In genomic region chr12:110023634-110024023, GRCh38 we compare ENCODE assay signal across 12 cellular contexts. TPM values are rescaled to one million over a fixed set of nuclear protein-coding genes. Genes with fewer than 3 reads are reported as not detected.
A peak's percentile ranks its signal among the peaks of the same experiment; 100 is the strongest.
DNase-seq lines count a peak whose midpoint lies in the region; ATAC-seq and TF ChIP-seq lines count a peak whose summit lies in the region.
"Had no signal": no experiment of that assay in that cellular context is flagged by ENCODE, and none has a peak within 500 bp of the region (broad histone marks: within the 10 kb centered on the region; RNA-seq: fewer than 3 reads in every experiment).

No MANE protein-coding gene starts in this region.

- H3K27ac Mint-ChIP-seq in activated naive CD8-positive, alpha-beta T cell = peak overlapping the region; percentile 66
- H3K27ac Mint-ChIP-seq in activated naive CD8-positive, alpha-beta T cell treated with anti-CD3 and anti-CD28 coated beads for 36 hours = no peak overlapping the region
- H3K27ac Mint-ChIP-seq in T-helper 17 cell = peak overlapping the region; percentile 60
- H3K27ac Mint-ChIP-seq in glutamatergic neuron (ENCODE audit: unreplicated experiment) = peak overlapping the region; percentile 99
- H3K27ac Mint-ChIP-seq: activated naive CD4-positive, alpha-beta T cell treated with anti-CD3 and anti-CD28 coated beads, Interleukin-2, amount 50 U/mL, for 24 hours; T-helper 1 cell treated with Interleukin-12 subunit alpha and Interleukin-12 subunit beta and Interleukin-4 antibody, amounts not matched to agents 30 μg/mL and 1 μg/mL, for 36 hours had no signal

- H3K27ac ChIP-seq in thoracic aorta = peak overlapping the region; percentile 50 to 55

- H3K9me3 ChIP-seq in T-helper 17 cell (ENCODE audit: control insufficient read depth, low read length, poor library complexity, severe bottlenecking) (no peaks in the 10 kb centered on the region), thoracic aorta (no peaks in the 10 kb centered on the region)

- H3K36me3 Mint-ChIP-seq in activated naive CD8-positive, alpha-beta T cell = peaks cover 4% of the 10 kb centered on the region
- peaks cover 11% of the 10 kb centered on the region for H3K36me3 Mint-ChIP-seq in activated naive CD8-positive, alpha-beta T cell treated with anti-CD3 and anti-CD28 coated beads for 36 hours
- H3K36me3 Mint-ChIP-seq in T-helper 17 cell (ENCODE audit: low read depth) = no peaks in the 10 kb centered on the region
- peaks cover 12% of the 10 kb centered on the region for H3K36me3 Mint-ChIP-seq in glutamatergic neuron (ENCODE audit: unreplicated experiment)

- H3K27me3 Mint-ChIP-seq in activated naive CD8-positive, alpha-beta T cell = no peaks in the 10 kb centered on the region
- H3K27me3 Mint-ChIP-seq in activated naive CD8-positive, alpha-beta T cell treated with anti-CD3 and anti-CD28 coated beads for 36 hours = no peaks in the 10 kb centered on the region
- H3K27me3 Mint-ChIP-seq in T-helper 17 cell = no peaks in the 10 kb centered on the region
- peaks cover 14% of the 10 kb centered on the region for H3K27me3 Mint-ChIP-seq in glutamatergic neuron (ENCODE audit: unreplicated experiment)
- H3K27me3 Mint-ChIP-seq: activated naive CD4-positive, alpha-beta T cell treated with anti-CD3 and anti-CD28 coated beads, Interleukin-2, amount 50 U/mL, for 24 hours; B cell had no signal

- peaks cover 7% of the 10 kb centered on the region for H3K4me1 Mint-ChIP-seq in activated naive CD8-positive, alpha-beta T cell (ENCODE audit: low read depth)
- H3K4me1 Mint-ChIP-seq in activated naive CD8-positive, alpha-beta T cell treated with anti-CD3 and anti-CD28 coated beads for 36 hours = peaks cover 8% of the 10 kb centered on the region
- H3K4me1 Mint-ChIP-seq in T-helper 17 cell (peaks cover 2% of the 10 kb centered on the region), glutamatergic neuron (ENCODE audit: low read depth, unreplicated experiment) (peaks cover 47% of the 10 kb centered on the region)

- H3K9me3 Mint-ChIP-seq in activated naive CD8-positive, alpha-beta T cell (ENCODE audit: low read depth) = no peaks in the 10 kb centered on the region
- H3K9me3 Mint-ChIP-seq in activated naive CD8-positive, alpha-beta T cell treated with anti-CD3 and anti-CD28 coated beads for 36 hours = no peaks in the 10 kb centered on the region
- H3K9me3 Mint-ChIP-seq in glutamatergic neuron (ENCODE audit: unreplicated experiment) = peaks cover 13% of the 10 kb centered on the region
- H3K9me3 Mint-ChIP-seq: activated naive CD4-positive, alpha-beta T cell treated with anti-CD3 and anti-CD28 coated beads, Interleukin-2, amount 50 U/mL, for 24 hours; T-helper 1 cell treated with Interleukin-12 subunit alpha and Interleukin-12 subunit beta and Interleukin-4 antibody, amounts not matched to agents 30 μg/mL and 1 μg/mL, for 36 hours had no signal

- TF ChIP-seq CTCF in glutamatergic neuron (IDR thresholded peaks at IDR 0.05; ENCODE audit: partially characterized antibody, unreplicated experiment) = no peak
- TF ChIP-seq CTCF in thoracic aorta (IDR thresholded peaks at IDR 0.05) = no peak

- H3K4me1 ChIP-seq in thoracic aorta (ENCODE audit: control insufficient read depth in 1 of 2, low read depth in 2 of 2) = peaks cover 21 to 27% of the 10 kb centered on the region in 2 donors

- peaks cover 20% of the 10 kb centered on the region for H3K36me3 ChIP-seq in thoracic aorta

- DNase-seq in activated naive CD8-positive, alpha-beta T cell treated with anti-CD3 and anti-CD28 coated beads for 36 hours = no peak
- DNase-seq in T-helper 17 cell (no peak), glutamatergic neuron (no peak), thoracic aorta (ENCODE audit: low spot score) (no peak), NCI-H1417 treated with DMSO at 0.1 percent for 48 hours (lab: John Stamatoyannopoulos, UW) (no peak)
- DNase-seq in stimulated activated CD4-positive, alpha-beta T cell treated with anti-CD3 and anti-CD28 coated beads, Interleukin-4, amount 100 ng/mL, for 24 hours = no peak
- DNase-seq: stimulated activated CD8-positive, alpha-beta memory T cell treated with anti-CD3 and anti-CD28 coated beads, Interleukin-4, amount 100 ng/mL, for 48 hours had no signal

- ATAC-seq in T-helper 17 cell (no peak), thoracic aorta (ENCODE audit: insufficient number of reproducible peaks, low FRiP score, low read depth) (no peak), GM19455 (IDR thresholded peaks at IDR 0.05; ENCODE audit: unreplicated experiment) (no peak)

- no peak overlapping the region for H3K4me3 ChIP-seq in thoracic aorta

- H3K4me3 Mint-ChIP-seq in activated naive CD8-positive, alpha-beta T cell = no peak overlapping the region
- H3K4me3 Mint-ChIP-seq in activated naive CD8-positive, alpha-beta T cell treated with anti-CD3 and anti-CD28 coated beads for 36 hours = no peak overlapping the region
- H3K4me3 Mint-ChIP-seq in T-helper 17 cell (no peak overlapping the region), glutamatergic neuron (ENCODE audit: unreplicated experiment) (peak overlapping the region; percentile 86)
- H3K4me3 Mint-ChIP-seq: activated naive CD4-positive, alpha-beta T cell treated with anti-CD3 and anti-CD28 coated beads, Interleukin-2, amount 50 U/mL, for 24 hours; B cell; T-helper 1 cell treated with Interleukin-12 subunit alpha and Interleukin-12 subunit beta and Interleukin-4 antibody, amounts not matched to agents 30 μg/mL and 1 μg/mL, for 36 hours had no signal

- H3K27me3 ChIP-seq in thoracic aorta (replicated peaks; ENCODE audit: insufficient read depth) = no peaks in the 10 kb centered on the region

RNA-seq across cellular contexts. Expression of gene ANKRD13A, which starts 24.4 kb away (rescaled TPM):
- 10 to 100 TPM; 36.8 to 43.6 TPM for total RNA-seq in activated naive CD8-positive, alpha-beta T cell treated with anti-CD3 and anti-CD28 coated beads for 36 hours
- total RNA-seq in T-helper 17 cell (10 to 100 TPM; 78.8 to 87.5 TPM), glutamatergic neuron (ENCODE audit: unreplicated experiment) (139 TPM), thoracic aorta (10 to 100 TPM; 69.1 to 83.7 TPM)

RNA-seq across cellular contexts. Expression of gene C12orf76, which starts 24.7 kb away (rescaled TPM):
- 1 to 10 TPM; 6.6 to 7.3 TPM for total RNA-seq in activated naive CD8-positive, alpha-beta T cell treated with anti-CD3 and anti-CD28 coated beads for 36 hours
- total RNA-seq in T-helper 17 cell (10 to 100 TPM; 12.7 to 20.2 TPM), glutamatergic neuron (ENCODE audit: unreplicated experiment) (43.3 TPM), thoracic aorta (10 to 100 TPM in 1 of 2 donors, 1 to 10 TPM in 1; 6.4 to 18.1 TPM)

RNA-seq across cellular contexts. Expression of gene GIT2, which starts 27.5 kb away (rescaled TPM):
- total RNA-seq in activated naive CD8-positive, alpha-beta T cell treated with anti-CD3 and anti-CD28 coated beads for 36 hours = 10 to 100 TPM; 50.6 to 51.0 TPM
- total RNA-seq in T-helper 17 cell (10 to 100 TPM; 84.9 to 95.9 TPM), glutamatergic neuron (ENCODE audit: unreplicated experiment) (54.9 TPM), thoracic aorta (10 to 100 TPM; 45.2 to 71.5 TPM)
